ENCODE assay signal across 13 cellular contexts in genomic region chr14:52031781-52032180, GRCh38. TPM values are rescaled to one million over a fixed set of nuclear protein-coding genes. Genes with fewer than 3 reads are reported as not detected.
DNase-seq lines count a peak whose midpoint lies in the region; ATAC-seq and TF ChIP-seq lines count a peak whose summit lies in the region.
"Had no signal": no experiment of that assay in that cellular context is flagged by ENCODE, and none has a peak within 500 bp of the region (broad histone marks: within the 10 kb centered on the region; RNA-seq: fewer than 3 reads in every experiment).

No MANE protein-coding gene starts in this region.

- H4K20me1 ChIP-seq in OCI-LY7 (ENCODE audit: insufficient read depth, low read length), result no peaks in the 10 kb centered on the region

- peaks cover 5% of the 10 kb centered on the region for H3K4me1 Mint-ChIP-seq in stimulated activated effector memory CD8-positive, alpha-beta T cell treated with anti-CD3 and anti-CD28 coated beads, Interleukin-12 subunit alpha, Interleukin-12 subunit beta, amount 100 ng/mL, for 72 hours
- H3K4me1 Mint-ChIP-seq in T-cell, result no peaks in the 10 kb centered on the region
- H3K4me1 Mint-ChIP-seq: activated B cell treated with CpG ODN at 0.5 μM for 24 hours; CD4-positive, CD25-positive, alpha-beta regulatory T cell; stimulated activated memory B cell treated with anti-CD40 and anti-IgM and Interleukin-4, amounts not matched to agents 10 μg/mL and 1 μg/mL and 100 μg/mL, for 72 hours had no signal

- H3K9me2 ChIP-seq in OCI-LY7 (ENCODE audit: insufficient read depth, low read length), result no peaks in the 10 kb centered on the region

- H3K27ac Mint-ChIP-seq in stimulated activated effector memory CD8-positive, alpha-beta T cell treated with anti-CD3 and anti-CD28 coated beads, Interleukin-12 subunit alpha, Interleukin-12 subunit beta, amount 100 ng/mL, for 72 hours, result no peak overlapping the region
- H3K27ac Mint-ChIP-seq in T-cell, result no peak overlapping the region
- H3K27ac Mint-ChIP-seq: activated B cell treated with CpG ODN at 0.5 μM for 24 hours; stimulated activated memory B cell treated with anti-CD40 and anti-IgM and Interleukin-4, amounts not matched to agents 10 μg/mL and 1 μg/mL and 100 μg/mL, for 72 hours had no signal

- H2AFZ ChIP-seq in OCI-LY7 (ENCODE audit: low read length), result no peak overlapping the region

- H3K79me2 ChIP-seq in OCI-LY7 (ENCODE audit: insufficient read depth, low read depth, low read length), result no peaks in the 10 kb centered on the region

- CTCF ChIA-PET in OCI-LY7 (lab: Charles Lee; ENCODE audit: unreplicated experiment) (no interaction called here), T-cell (lab: Charles Lee) (no interaction called here)

- no peaks in the 10 kb centered on the region for H3K36me3 Mint-ChIP-seq in stimulated activated effector memory CD8-positive, alpha-beta T cell treated with anti-CD3 and anti-CD28 coated beads, Interleukin-12 subunit alpha, Interleukin-12 subunit beta, amount 100 ng/mL, for 72 hours
- no peaks in the 10 kb centered on the region for H3K36me3 Mint-ChIP-seq in T-cell
- H3K36me3 Mint-ChIP-seq: CD4-positive, CD25-positive, alpha-beta regulatory T cell; stimulated activated memory B cell treated with anti-CD40 and anti-IgM and Interleukin-4, amounts not matched to agents 10 μg/mL and 1 μg/mL and 100 μg/mL, for 72 hours had no signal

- ATAC-seq in stimulated activated effector memory CD8-positive, alpha-beta T cell treated with anti-CD3 and anti-CD28 coated beads, Interleukin-12 subunit alpha, Interleukin-12 subunit beta, amount 100 ng/mL, for 72 hours, result peak; percentile 19
- no peak for ATAC-seq in T-cell (replicated peaks in 1 of 4)

- H3K4me2 ChIP-seq in OCI-LY7 (ENCODE audit: low read length), result no peak overlapping the region

- no peak overlapping the region for H3K4me3 ChIP-seq in left ventricle myocardium inferior
- H3K4me3 ChIP-seq in OCI-LY7 (ENCODE audit: low read depth, low read length, poor library complexity, severe bottlenecking), result no peak overlapping the region
- H3K4me3 ChIP-seq: HAP-1 had no signal

- H3K36me3 ChIP-seq in left ventricle myocardium inferior (peaks cover 38% of the 10 kb centered on the region), OCI-LY7 (ENCODE audit: insufficient read depth, low read length) (no peaks in the 10 kb centered on the region)
- H3K36me3 ChIP-seq: HAP-1 had no signal

- H3K27ac ChIP-seq in left ventricle myocardium inferior (replicated peaks), result peak overlapping the region; percentile 80
- no peak overlapping the region for H3K27ac ChIP-seq in OCI-LY7 (ENCODE audit: low read depth, low read length, poor library complexity, severe bottlenecking)

- no peaks in the 10 kb centered on the region for H3K9me3 ChIP-seq in left ventricle myocardium inferior (replicated peaks)
- no peaks in the 10 kb centered on the region for H3K9me3 ChIP-seq in OCI-LY7 (ENCODE audit: low read length)
- H3K9me3 ChIP-seq: HAP-1 had no signal

- H3K4me3 Mint-ChIP-seq in stimulated activated effector memory CD8-positive, alpha-beta T cell treated with anti-CD3 and anti-CD28 coated beads, Interleukin-12 subunit alpha, Interleukin-12 subunit beta, amount 100 ng/mL, for 72 hours, result no peak overlapping the region
- H3K4me3 Mint-ChIP-seq in T-cell, result no peak overlapping the region
- H3K4me3 Mint-ChIP-seq: activated B cell treated with CpG ODN at 0.5 μM for 24 hours; stimulated activated memory B cell treated with anti-CD40 and anti-IgM and Interleukin-4, amounts not matched to agents 10 μg/mL and 1 μg/mL and 100 μg/mL, for 72 hours had no signal

- H3K27me3 Mint-ChIP-seq in T-cell, result peaks cover 1 to 5% of the 10 kb centered on the region in 2 donors

- POLR2A ChIA-PET in OCI-LY7 (lab: Charles Lee), result no interaction called here
- POLR2A ChIA-PET in T-cell (lab: Charles Lee), result no interaction called here

- TF ChIP-seq CTCF in left ventricle myocardium inferior (IDR thresholded peaks at IDR 0.05; ENCODE audit: borderline replicate concordance), result no peak
- TF ChIP-seq CTCF in OCI-LY7 (conservative IDR thresholded peaks at IDR 0.05; ENCODE audit: low read length), result no peak
- no peak for TF ChIP-seq CTCF in GM10266 (IDR thresholded peaks at IDR 0.05; ENCODE audit: control insufficient read depth, insufficient read depth, low read depth, missing control alignments)

- peak; percentile 62 for DNase-seq in ELR (ENCODE audit: low read depth)
- DNase-seq in astrocyte of the hippocampus (ENCODE audit: low read depth, low spot score), result peak; percentile 88
- DNase-seq in left ventricle myocardium inferior, result peak; percentile 72
- DNase-seq in stimulated activated effector memory CD8-positive, alpha-beta T cell treated with anti-CD3 and anti-CD28 coated beads, Interleukin-12 subunit alpha, Interleukin-12 subunit beta, amount 100 ng/mL, for 72 hours (ENCODE audit: low spot score in 2 of 2), result no peak
- no peak for DNase-seq in stimulated activated CD4-positive, alpha-beta T cell treated with anti-CD3 and anti-CD28 coated beads, Interleukin-12 subunit alpha, Interleukin-12 subunit beta, amount 100 ng/mL, for 4 hours
- DNase-seq in OCI-LY7 (ENCODE audit: low spot score), result no peak
- DNase-seq in T-cell, result no peak
- no peak for DNase-seq in GM10266 (ENCODE audit: extremely low spot score)
- DNase-seq: activated B cell treated with CpG ODN at 0.5 μM for 24 hours; CD4-positive, CD25-positive, alpha-beta regulatory T cell; SHP77 treated with DMSO at 0.1 percent for 48 hours had no signal

- H3K4me1 ChIP-seq in left ventricle myocardium inferior (peaks cover 48% of the 10 kb centered on the region), OCI-LY7 (ENCODE audit: insufficient read depth, low read length, poor library complexity, severe bottlenecking) (no peaks in the 10 kb centered on the region)
- H3K4me1 ChIP-seq: HAP-1 had no signal

- H3K27me3 ChIP-seq in left ventricle myocardium inferior (ENCODE audit: low read depth), result no peaks in the 10 kb centered on the region

- no TSS peak for BruUV-seq in OCI-LY7 (replicated peaks; lab: Mats Ljungman, UMichigan)

- H3K9me3 Mint-ChIP-seq in stimulated activated effector memory CD8-positive, alpha-beta T cell treated with anti-CD3 and anti-CD28 coated beads, Interleukin-12 subunit alpha, Interleukin-12 subunit beta, amount 100 ng/mL, for 72 hours, result peaks cover 6% of the 10 kb centered on the region
- H3K9me3 Mint-ChIP-seq in T-cell, result peaks cover 0 to 8% (median 0%) of the 10 kb centered on the region in 3 donors

- intact Hi-C loops in left ventricle myocardium inferior (cut with micrococcal nuclease) (no loop called here), OCI-LY7 (cut with micrococcal nuclease; ENCODE audit: unreplicated experiment) (no loop called here)

RNA-seq across cellular contexts. Expression of gene NID2, which starts 37.1 kb away (rescaled TPM):
- total RNA-seq in left ventricle myocardium inferior (35.2 TPM), OCI-LY7 (2022) (not detected in 2 replicates), T-cell (1 to 10 TPM in 1 of 5 donors, under 1 TPM in 4; 0.38 to 1.1 (median 0.89) TPM)
- total RNA-seq in OCI-LY7 (2014; rRNA removed; shearing (Covaris generic)), result not detected in 2 replicates
- total RNA-seq: activated B cell treated with CpG ODN at 0.5 μM for 24 hours; CD4-positive, CD25-positive, alpha-beta regulatory T cell had no signal

RNA-seq across cellular contexts. Expression of gene RTRAF, which starts 42.4 kb away (rescaled TPM):
- total RNA-seq in left ventricle myocardium inferior (237 TPM), OCI-LY7 (2022) (213 and 233 TPM in 2 replicates), T-cell (100 to 1,000 TPM in 4 of 5 donors, 10 to 100 TPM in 1; 97.4 to 139 (median 110) TPM)
- total RNA-seq in OCI-LY7 (2014; rRNA removed; shearing (Covaris generic)), result 194 and 244 TPM in 2 replicates

Comparison
In these comparisons a context has a peak if more than half of its experiments do, and no peak if none do; other contexts are left out.
1. DNase-seq: peak in ELR (single experiment), astrocyte of the hippocampus (single experiment) and left ventricle myocardium inferior (single experiment); none in stimulated activated effector memory CD8-positive, alpha-beta T cell treated with anti-CD3 and anti-CD28 coated beads, Interleukin-12 subunit alpha, Interleukin-12 subunit beta, amount 100 ng/mL, for 72 hours (0 of 2), stimulated activated CD4-positive, alpha-beta T cell treated with anti-CD3 and anti-CD28 coated beads, Interleukin-12 subunit alpha, Interleukin-12 subunit beta, amount 100 ng/mL, for 4 hours (single experiment), OCI-LY7 (single experiment), T-cell (0 of 34) and GM10266 (single experiment).
2. RNA of gene NID2, which starts 37.1 kb away (total RNA-seq): 35.2 TPM in left ventricle myocardium inferior (single experiment); 0.38 to 1.1 TPM in T-cell and not detected in OCI-LY7; every median in the first group is over 10 times any median in the second.